20 cellular contexts compared by ENCODE assay signal in the genomic region with DNA sequence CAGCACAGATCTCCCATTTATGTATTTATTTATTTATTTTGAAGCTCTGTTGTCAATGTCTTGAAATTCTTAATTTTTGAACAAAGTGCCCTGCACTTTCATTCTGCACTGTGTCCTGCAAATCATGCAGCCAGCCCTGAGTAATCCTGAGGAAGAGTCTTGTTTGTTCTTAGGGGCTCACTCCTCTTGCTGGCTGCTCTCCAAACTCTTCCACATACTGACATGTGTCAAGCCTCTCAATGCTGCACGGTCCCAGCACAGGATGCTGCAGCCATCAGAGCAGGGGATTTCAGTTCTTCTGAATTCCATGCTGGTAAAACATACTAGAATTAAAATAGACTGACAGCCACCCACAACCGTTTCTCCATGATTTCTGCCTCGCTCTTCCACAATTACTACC.
A peak's percentile ranks its signal among the peaks of the same experiment; 100 is the strongest.
DNase-seq lines count a peak whose midpoint lies in the region; ATAC-seq and TF ChIP-seq lines count a peak whose summit lies in the region.
"Had no signal": no experiment of that assay in that cellular context is flagged by ENCODE, and none has a peak within 500 bp of the region (broad histone marks: within the 10 kb centered on the region; RNA-seq: fewer than 3 reads in every experiment).

No MANE protein-coding gene starts in this region.

- no peak overlapping the region for H3K4me3 ChIP-seq in SK-N-SH (ENCODE audit: low read depth in 2 of 2, low read length in 1 of 2)
- H3K4me3 ChIP-seq: colonic mucosa, thyroid gland had no signal

- CTCF ChIA-PET in SK-N-SH (lab: Yijun Ruan, JAX) = interaction anchor here (0.8 kb wide), 1 partner anchor 29 kb away, joined by 3 read pairs; no protein-coding TSS in a partner anchor

- H3K79me2 ChIP-seq in SK-N-SH (ENCODE audit: insufficient read depth) = peaks cover 14% of the 10 kb centered on the region

- no peaks in the 10 kb centered on the region for H3K9me3 ChIP-seq in SK-N-SH
- H3K9me3 ChIP-seq: colonic mucosa, thyroid gland had no signal

- no peak overlapping the region for H3K9ac ChIP-seq in SK-N-SH

- H3K27ac ChIP-seq in SK-N-SH (ENCODE audit: low read depth in 2 of 2, low read length in 1 of 2) = no peak overlapping the region
- H3K27ac ChIP-seq: colonic mucosa, thyroid gland, VCaP had no signal

- no peaks in the 10 kb centered on the region for H3K27me3 ChIP-seq in SK-N-SH (ENCODE audit: insufficient read depth)
- H3K27me3 ChIP-seq: colonic mucosa, thyroid gland had no signal

- H3K4me1 ChIP-seq in SK-N-SH (ENCODE audit: control insufficient read depth in 1 of 2, insufficient read depth in 2 of 2, low read depth in 1 of 2, low read length in 1 of 2) = peaks cover 0 to 19% of the 10 kb centered on the region in 2 experiments; a peak in 3 of 4 replicates
- H3K4me1 ChIP-seq: colonic mucosa, thyroid gland had no signal

- H3K36me3 Mint-ChIP-seq in activated T-cell treated with anti-CD3 and anti-CD28 coated beads, Interleukin-2, amount 50 U/mL, for 4 hours (ENCODE audit: insufficient read depth) = no peaks in the 10 kb centered on the region
- H3K36me3 Mint-ChIP-seq: activated naive CD4-positive, alpha-beta T cell treated with anti-CD3 and anti-CD28 coated beads, Interleukin-2, amount 50 U/mL, for 24 hours; CD4-positive, alpha-beta memory T cell; stimulated activated naive B cell treated with anti-CD40 and anti-IgM and Interleukin-4, amounts not matched to agents 10 μg/mL and 1 μg/mL and 100 μg/mL, for 72 hours had no signal

- no peaks in the 10 kb centered on the region for H3K9me2 ChIP-seq in SK-N-SH

- no peaks in the 10 kb centered on the region for H3K9me3 Mint-ChIP-seq in activated T-cell treated with anti-CD3 and anti-CD28 coated beads, Interleukin-2, amount 50 U/mL, for 4 hours
- H3K9me3 Mint-ChIP-seq: activated CD4-positive, alpha-beta memory T cell treated with anti-CD3 and anti-CD28 coated beads, Interleukin-2, amount 10 ng/mL, durations not matched to agents 7 days and 5 days; activated naive CD4-positive, alpha-beta T cell treated with anti-CD3 and anti-CD28 coated beads, Interleukin-2, amount 50 U/mL, for 24 hours; activated T-cell treated with anti-CD3 and anti-CD28 coated beads, Interleukin-2, amount 50 U/mL, for 24 hours; stimulated activated naive B cell treated with anti-CD40 and anti-IgM and Interleukin-4, amounts not matched to agents 10 μg/mL and 1 μg/mL and 100 μg/mL, for 72 hours; T-helper 1 cell treated with Interleukin-12 subunit alpha and Interleukin-12 subunit beta and Interleukin-4 antibody, amounts not matched to agents 30 μg/mL and 1 μg/mL, for 36 hours had no signal

- H4K20me1 ChIP-seq in SK-N-SH (ENCODE audit: insufficient read depth) = no peaks in the 10 kb centered on the region

- no peak overlapping the region for H3K4me2 ChIP-seq in SK-N-SH

- POLR2A ChIA-PET in SK-N-SH (lab: Yijun Ruan, JAX) = no interaction called here

- TF ChIP-seq CTCF in SK-N-SH (IDR thresholded peaks at IDR 0.05) = no peak

- no peaks in the 10 kb centered on the region for H3K36me3 ChIP-seq in SK-N-SH (replicated peaks in 1 of 2; ENCODE audit: control insufficient read depth in 1 of 2, insufficient read depth in 2 of 2, low read length in 1 of 2)
- H3K36me3 ChIP-seq: colonic mucosa, thyroid gland had no signal

- H3F3A ChIP-seq in SK-N-SH (replicated peaks; ENCODE audit: insufficient read depth) = peaks cover 8% of the 10 kb centered on the region

- no peak overlapping the region for H3K4me3 Mint-ChIP-seq in activated T-cell treated with anti-CD3 and anti-CD28 coated beads, Interleukin-2, amount 50 U/mL, for 4 hours
- H3K4me3 Mint-ChIP-seq: activated CD4-positive, alpha-beta memory T cell treated with anti-CD3 and anti-CD28 coated beads, Interleukin-2, amount 10 ng/mL, durations not matched to agents 7 days and 5 days; activated naive CD4-positive, alpha-beta T cell treated with anti-CD3 and anti-CD28 coated beads, Interleukin-2, amount 50 U/mL, for 24 hours; activated T-cell treated with anti-CD3 and anti-CD28 coated beads, Interleukin-2, amount 50 U/mL, for 24 hours; CD4-positive, alpha-beta memory T cell; stimulated activated naive B cell treated with anti-CD40 and anti-IgM and Interleukin-4, amounts not matched to agents 10 μg/mL and 1 μg/mL and 100 μg/mL, for 72 hours; T-helper 1 cell treated with Interleukin-12 subunit alpha and Interleukin-12 subunit beta and Interleukin-4 antibody, amounts not matched to agents 30 μg/mL and 1 μg/mL, for 36 hours had no signal

- TF ChIP-seq EP300 in SK-N-SH (IDR thresholded peaks at IDR 0.05; ENCODE audit: borderline replicate concordance in 1 of 2, low read depth in 1 of 2, low read length in 1 of 2) = no peak

- H3K27me3 Mint-ChIP-seq in activated T-cell treated with anti-CD3 and anti-CD28 coated beads, Interleukin-2, amount 50 U/mL, for 4 hours (ENCODE audit: low read depth) = peaks cover 3% of the 10 kb centered on the region
- H3K27me3 Mint-ChIP-seq: activated CD4-positive, alpha-beta memory T cell treated with anti-CD3 and anti-CD28 coated beads, Interleukin-2, amount 10 ng/mL, durations not matched to agents 7 days and 5 days; stimulated activated naive B cell treated with anti-CD40 and anti-IgM and Interleukin-4, amounts not matched to agents 10 μg/mL and 1 μg/mL and 100 μg/mL, for 72 hours had no signal

- DNase-seq in SK-N-SH (no peak), M059J (ENCODE audit: low read depth) (peak; percentile 9), astrocyte of the hippocampus (ENCODE audit: low read depth, low spot score) (peak; percentile 35), retina (peak; percentile 30), amniotic stem cell (lab: John Stamatoyannopoulos, UW) (no peak)
- DNase-seq in activated T-cell treated with anti-CD3 and anti-CD28 coated beads, Interleukin-2, amount 50 U/mL, for 4 hours = no peak
- DNase-seq: activated CD4-positive, alpha-beta memory T cell treated with anti-CD3 and anti-CD28 coated beads, Interleukin-2, amount 10 ng/mL, durations not matched to agents 7 days and 5 days; activated T-cell treated with anti-CD3 and anti-CD28 coated beads, Interleukin-2, amount 50 U/mL, for 24 hours; CD4-positive, alpha-beta memory T cell; colonic mucosa; NCI-H1092 treated with DMSO at 0.1 percent for 48 hours; right cardiac atrium; Right ventricle myocardium superior; stimulated activated naive B cell treated with anti-CD40 and anti-IgM and Interleukin-4, amounts not matched to agents 10 μg/mL and 1 μg/mL and 100 μg/mL, for 72 hours; thyroid gland had no signal

- no peaks in the 10 kb centered on the region for H3K4me1 Mint-ChIP-seq in activated T-cell treated with anti-CD3 and anti-CD28 coated beads, Interleukin-2, amount 50 U/mL, for 4 hours (ENCODE audit: low read depth)
- H3K4me1 Mint-ChIP-seq: activated CD4-positive, alpha-beta memory T cell treated with anti-CD3 and anti-CD28 coated beads, Interleukin-2, amount 10 ng/mL, durations not matched to agents 7 days and 5 days; activated naive CD4-positive, alpha-beta T cell treated with anti-CD3 and anti-CD28 coated beads, Interleukin-2, amount 50 U/mL, for 24 hours; CD4-positive, alpha-beta memory T cell; stimulated activated naive B cell treated with anti-CD40 and anti-IgM and Interleukin-4, amounts not matched to agents 10 μg/mL and 1 μg/mL and 100 μg/mL, for 72 hours had no signal

- H2AFZ ChIP-seq in SK-N-SH (ENCODE audit: low read depth) = no peak overlapping the region

- no peak for TF ChIP-seq RAD21 in SK-N-SH (IDR thresholded peaks at IDR 0.05; ENCODE audit: low read length)

- WGBS in SK-N-SH (ENCODE audit: low lambda C conversion rate) = 68% methylated on average over 3 of the region's 3 CpGs

- ATAC-seq in SK-N-SH treated with all-trans-retinoic acid at 6 μM for 48 hours (no peak; the same call in 2 of the 3 replicates), HG02678 (IDR thresholded peaks at IDR 0.05; ENCODE audit: unreplicated experiment) (no peak)
- ATAC-seq in activated T-cell treated with anti-CD3 and anti-CD28 coated beads, Interleukin-2, amount 50 U/mL, for 4 hours = no peak
- ATAC-seq: right cardiac atrium; stimulated activated naive B cell treated with anti-CD40 and anti-IgM and Interleukin-4, amounts not matched to agents 10 μg/mL and 1 μg/mL and 100 μg/mL, for 72 hours had no signal

TF ChIP-seq in SK-N-SH, 30 proteins besides CTCF, POLR2A, EP300 and RAD21:
- TF ChIP-seq PBX3 (IDR thresholded peaks at IDR 0.05) (0 out of 2 replicates have a peak, but pooled peaks have one; percentile 17), EZH2phosphoT487 (IDR thresholded peaks at IDR 0.05; ENCODE audit: borderline replicate concordance, low read depth) (no peak)

TF ChIP-seq in SK-N-SH treated with all-trans-retinoic acid at 6 μM for 48 hours, 23 proteins besides CTCF, POLR2A, EP300 and RAD21:
- no peak for TF ChIP-seq GLIS3 (CRISPR knock-in tag; IDR thresholded peaks at IDR 0.05)
- TF ChIP-seq, protein P1, sequence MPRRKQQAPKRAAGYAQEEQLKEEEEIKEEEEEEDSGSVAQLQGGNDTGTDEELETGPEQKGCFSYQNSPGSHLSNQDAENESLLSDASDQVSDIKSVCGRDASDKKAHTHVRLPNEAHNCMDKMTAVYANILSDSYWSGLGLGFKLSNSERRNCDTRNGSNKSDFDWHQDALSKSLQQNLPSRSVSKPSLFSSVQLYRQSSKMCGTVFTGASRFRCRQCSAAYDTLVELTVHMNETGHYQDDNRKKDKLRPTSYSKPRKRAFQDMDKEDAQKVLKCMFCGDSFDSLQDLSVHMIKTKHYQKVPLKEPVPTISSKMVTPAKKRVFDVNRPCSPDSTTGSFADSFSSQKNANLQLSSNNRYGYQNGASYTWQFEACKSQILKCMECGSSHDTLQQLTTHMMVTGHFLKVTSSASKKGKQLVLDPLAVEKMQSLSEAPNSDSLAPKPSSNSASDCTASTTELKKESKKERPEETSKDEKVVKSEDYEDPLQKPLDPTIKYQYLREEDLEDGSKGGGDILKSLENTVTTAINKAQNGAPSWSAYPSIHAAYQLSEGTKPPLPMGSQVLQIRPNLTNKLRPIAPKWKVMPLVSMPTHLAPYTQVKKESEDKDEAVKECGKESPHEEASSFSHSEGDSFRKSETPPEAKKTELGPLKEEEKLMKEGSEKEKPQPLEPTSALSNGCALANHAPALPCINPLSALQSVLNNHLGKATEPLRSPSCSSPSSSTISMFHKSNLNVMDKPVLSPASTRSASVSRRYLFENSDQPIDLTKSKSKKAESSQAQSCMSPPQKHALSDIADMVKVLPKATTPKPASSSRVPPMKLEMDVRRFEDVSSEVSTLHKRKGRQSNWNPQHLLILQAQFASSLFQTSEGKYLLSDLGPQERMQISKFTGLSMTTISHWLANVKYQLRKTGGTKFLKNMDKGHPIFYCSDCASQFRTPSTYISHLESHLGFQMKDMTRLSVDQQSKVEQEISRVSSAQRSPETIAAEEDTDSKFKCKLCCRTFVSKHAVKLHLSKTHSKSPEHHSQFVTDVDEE (CRISPR knock-in tag; IDR thresholded peaks at IDR 0.05) = no peak
- TF ChIP-seq ZNF565 (CRISPR knock-in tag; conservative IDR thresholded peaks at IDR 0.05; ENCODE audit: low read depth) = no peak

Comparison
In these comparisons a context has a peak if more than half of its experiments do, and no peak if none do; other contexts are left out.
1. DNase-seq: peak in M059J (single experiment), astrocyte of the hippocampus (single experiment) and retina (single experiment); none in SK-N-SH (single experiment), amniotic stem cell (single experiment) and activated T-cell treated with anti-CD3 and anti-CD28 coated beads, Interleukin-2, amount 50 U/mL, for 4 hours (single experiment).